In the genomic region with DNA sequence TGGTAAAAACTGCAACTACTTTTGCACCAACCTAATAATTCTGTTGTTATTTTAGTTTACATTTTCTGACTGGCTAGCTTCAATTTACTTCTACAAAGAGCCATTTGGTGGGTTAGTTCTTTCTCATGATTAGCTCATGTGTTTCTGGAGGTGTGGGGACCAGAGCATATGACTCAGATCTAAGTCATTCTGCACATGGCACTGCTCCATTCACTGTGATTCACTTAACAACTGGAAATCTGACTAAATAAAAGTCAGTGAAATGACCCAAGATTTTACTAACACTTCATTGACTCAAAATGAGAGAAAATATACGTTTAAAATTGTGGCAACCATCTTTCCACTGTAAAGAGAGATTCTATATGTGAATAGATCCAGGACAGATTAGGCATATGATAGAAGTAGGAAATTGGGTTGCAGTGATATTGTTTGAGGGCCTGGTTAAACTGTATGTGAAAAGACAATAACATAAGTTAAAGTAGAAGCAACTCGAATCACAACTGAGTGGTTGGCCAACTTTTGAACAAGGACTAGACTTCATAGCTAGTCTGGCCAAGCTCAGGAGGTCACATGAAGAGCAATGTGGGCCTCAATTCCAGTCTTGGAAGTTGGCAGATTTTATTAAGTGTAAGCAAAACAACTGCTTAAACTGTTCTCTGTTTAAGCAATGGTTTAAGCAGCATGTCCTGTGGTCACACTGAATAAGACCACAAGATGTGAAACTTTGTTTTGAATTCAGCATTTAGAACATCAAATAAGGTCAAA, we compare ENCODE assay signal across 9 cellular contexts.
DNase-seq lines count a peak whose midpoint lies in the region; TF ChIP-seq lines count a peak whose summit lies in the region.
"Had no signal": no experiment of that assay in that cellular context is flagged by ENCODE, and none has a peak within 500 bp of the region (broad histone marks: within the 10 kb centered on the region; RNA-seq: fewer than 3 reads in every experiment).

No MANE protein-coding gene starts in this region.

- no peak overlapping the region for H3K27ac ChIP-seq in endodermal cell (ENCODE audit: low read depth, low read length)
- H3K27ac ChIP-seq: 22Rv1 had no signal

- H3K27me3 Mint-ChIP-seq in chondrocyte (ENCODE audit: low read depth) (peaks cover 3% of the 10 kb centered on the region), endodermal cell (ENCODE audit: insufficient read depth) (no peaks in the 10 kb centered on the region)

- H3K4me2 ChIP-seq in skeletal muscle satellite cell (ENCODE audit: low read length), result peak overlapping the region; percentile 49

- peaks cover 7% of the 10 kb centered on the region for H3K27me3 ChIP-seq in skeletal muscle satellite cell (ENCODE audit: control insufficient read depth, insufficient read depth, low read length)
- H3K27me3 ChIP-seq in endodermal cell (ENCODE audit: control insufficient read depth, insufficient read depth, low read length, poor library complexity, severe bottlenecking), result no peaks in the 10 kb centered on the region

- H3K27ac Mint-ChIP-seq in chondrocyte (ENCODE audit: unreplicated experiment) (peak overlapping the region; percentile 86), endodermal cell (no peak overlapping the region)

- H3K4me3 ChIP-seq in skeletal muscle satellite cell (ENCODE audit: low read length) (no peak overlapping the region), endodermal cell (ENCODE audit: low read length) (no peak overlapping the region)

- DNase-seq in DMS53 (lab: John Stamatoyannopoulos, UW) (peak; percentile 33), DMS53 treated with DMSO at 0.1 percent for 48 hours (lab: John Stamatoyannopoulos, UW; ENCODE audit: unreplicated experiment) (no peak), HT1080 (ENCODE audit: low read depth) (peak; percentile 97), chondrocyte (ENCODE audit: low spot score) (no peak), NCI-H2171 (lab: John Stamatoyannopoulos, UW) (no peak), endodermal cell (no peak)
- no peak for DNase-seq in stimulated activated naive CD4-positive, alpha-beta T cell treated with Interleukin-2 at 50 U/mL for 16 hours (lab: John Stamatoyannopoulos, UW)

- H3K36me3 ChIP-seq in skeletal muscle satellite cell (ENCODE audit: insufficient read depth, low read length), result no peaks in the 10 kb centered on the region
- H3K36me3 ChIP-seq in endodermal cell (ENCODE audit: control insufficient read depth, insufficient read depth, low read length), result no peaks in the 10 kb centered on the region

- H3K4me1 Mint-ChIP-seq in chondrocyte (ENCODE audit: low read depth), result peaks cover 38% of the 10 kb centered on the region
- no peaks in the 10 kb centered on the region for H3K4me1 Mint-ChIP-seq in endodermal cell

- H3K4me1 ChIP-seq in skeletal muscle satellite cell (ENCODE audit: control insufficient read depth, insufficient read depth, low read length) (peaks cover 33% of the 10 kb centered on the region), endodermal cell (ENCODE audit: control insufficient read depth, insufficient read depth, low read length) (no peaks in the 10 kb centered on the region)

- H3K36me3 Mint-ChIP-seq in chondrocyte (ENCODE audit: low read depth) (peaks cover 4% of the 10 kb centered on the region), endodermal cell (ENCODE audit: low read depth) (no peaks in the 10 kb centered on the region)

- WGBS in endodermal cell (ENCODE audit: insufficient coverage in 1 of 2, insufficient read length in 1 of 2), 2 experiments, result 77 to 85% methylated on average over 2 of the region's 2 CpGs

- H3K9me3 Mint-ChIP-seq in chondrocyte (ENCODE audit: low read depth) (peaks cover 11% of the 10 kb centered on the region), endodermal cell (peaks cover 10% of the 10 kb centered on the region)

- H3K4me3 Mint-ChIP-seq in chondrocyte (ENCODE audit: unreplicated experiment) (no peak overlapping the region), endodermal cell (no peak overlapping the region)

- TF ChIP-seq CTCF in chondrocyte (IDR thresholded peaks at IDR 0.05) (no peak), endodermal cell (conservative IDR thresholded peaks at IDR 0.05) (no peak)

- no peaks in the 10 kb centered on the region for H3K9me3 ChIP-seq in skeletal muscle satellite cell (replicated peaks; ENCODE audit: low read length)
- H3K9me3 ChIP-seq in endodermal cell (ENCODE audit: control insufficient read depth, low read length), result no peaks in the 10 kb centered on the region

- H3K9ac ChIP-seq in skeletal muscle satellite cell (ENCODE audit: low read depth, low read length) (peak overlapping the region; percentile 57), endodermal cell (ENCODE audit: extremely low read depth, low read length, poor library complexity, severe bottlenecking) (no peak overlapping the region)

Comparison
In these comparisons a context has a peak if more than half of its experiments do, and no peak if none do; other contexts are left out.
1. DNase-seq: peak in DMS53 (single experiment) and HT1080 (single experiment); none in DMS53 treated with DMSO at 0.1 percent for 48 hours (single experiment), chondrocyte (single experiment), NCI-H2171 (single experiment), endodermal cell (single experiment) and stimulated activated naive CD4-positive, alpha-beta T cell treated with Interleukin-2 at 50 U/mL for 16 hours (single experiment).